ENCODE assay signal across 29 cellular contexts in the genomic region with DNA sequence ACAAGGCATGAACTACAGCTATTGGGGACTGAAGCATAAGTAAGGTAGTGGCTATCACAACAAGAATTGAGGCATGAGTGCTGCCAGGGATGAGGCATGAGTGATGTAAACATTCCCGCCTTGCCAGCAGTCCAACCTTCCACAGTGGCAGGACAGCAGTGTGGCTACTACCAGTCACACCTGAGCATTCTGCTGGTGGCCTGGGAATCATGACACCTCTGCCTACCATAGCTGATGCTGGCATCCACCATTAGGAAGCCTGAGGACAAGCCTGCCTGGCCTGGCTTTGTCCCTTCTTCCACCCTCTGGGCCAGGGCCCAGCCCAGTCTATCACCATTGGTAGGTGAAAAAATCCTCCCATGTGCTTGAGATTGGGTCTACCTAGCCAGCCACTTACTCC.
DNase-seq lines count a peak whose midpoint lies in the region; ATAC-seq, FAIRE-seq and TF ChIP-seq lines count a peak whose summit lies in the region.
"Had no signal": no experiment of that assay in that cellular context is flagged by ENCODE, and none has a peak within 500 bp of the region (broad histone marks: within the 10 kb centered on the region; RNA-seq: fewer than 3 reads in every experiment).

No MANE protein-coding gene starts in this region.

- H3K27ac Mint-ChIP-seq in H9 = no peak overlapping the region
- H3K27ac Mint-ChIP-seq in effector memory CD8-positive, alpha-beta T cell = no peak overlapping the region
- H3K27ac Mint-ChIP-seq: CD14-positive monocyte; CD4-positive, alpha-beta memory T cell; CD4-positive, CD25-positive, alpha-beta regulatory T cell had no signal

- H2AK5ac ChIP-seq in H9 (ENCODE audit: insufficient read length, low read length) = no peak overlapping the region

- no peak overlapping the region for H4K91ac ChIP-seq in H9 (ENCODE audit: insufficient read length, low read depth, low read length)

- H3K4ac ChIP-seq in H9 (ENCODE audit: low read depth, low read length) = no peak overlapping the region

- H3K36me3 ChIP-seq in bronchial epithelial cell (ENCODE audit: control insufficient read depth, insufficient read depth, low read length) = no peaks in the 10 kb centered on the region
- H3K36me3 ChIP-seq in kidney (ENCODE audit: control insufficient read depth in 1 of 2, insufficient read depth in 2 of 2, low read length in 2 of 2) = no peaks in the 10 kb centered on the region
- no peaks in the 10 kb centered on the region for H3K36me3 ChIP-seq in spleen
- H3K36me3 ChIP-seq in H7 (replicated peaks; ENCODE audit: control insufficient read depth, insufficient read depth, low read length) = no peaks in the 10 kb centered on the region
- H3K36me3 ChIP-seq: BE2C, BLaER1 had no signal

- H3K18ac ChIP-seq in H9 (ENCODE audit: insufficient read length, low read depth, low read length) = no peak overlapping the region

- peaks cover 39 to 43% of the 10 kb centered on the region in 2 experiments for H3K9me3 Mint-ChIP-seq in H9
- H3K9me3 Mint-ChIP-seq in effector memory CD8-positive, alpha-beta T cell = peaks cover 12% of the 10 kb centered on the region in 2 donors

- WGBS in H9 (ENCODE audit: extremely low coverage, insufficient read length, low lambda C conversion rate) = no CpG with 5 or more reads among the region's 1 CpG
- 75 to 95% (median 88%) methylated on average over 1 of the region's 1 CpG for WGBS in spleen, 5 donors

- peak overlapping the region; percentile 21 for H4K8ac ChIP-seq in H9 (replicated peaks; ENCODE audit: insufficient read length, low read depth, low read length)

- H2BK20ac ChIP-seq in H9 (ENCODE audit: low read depth, low read length, poor library complexity, severe bottlenecking) = no peak overlapping the region

- H3K36me3 Mint-ChIP-seq in H9 (ENCODE audit: insufficient read depth in 1 of 3, low read depth in 3 of 3) = peaks cover 21 to 44% (median 22%) of the 10 kb centered on the region in 3 experiments
- no peaks in the 10 kb centered on the region for H3K36me3 Mint-ChIP-seq in effector memory CD8-positive, alpha-beta T cell (ENCODE audit: insufficient read depth)
- H3K36me3 Mint-ChIP-seq: CD14-positive monocyte; CD4-positive, alpha-beta memory T cell; CD4-positive, CD25-positive, alpha-beta regulatory T cell; CD8-positive, alpha-beta memory T cell had no signal

- intact Hi-C loops in kidney (cut with DNase I) (no loop called here), spleen (cut with DNase I; ENCODE audit: low total_unique reads) (no loop called here)

- ATAC-seq in effector memory CD8-positive, alpha-beta T cell (replicated peaks) = no peak
- ATAC-seq in GM21825 (IDR thresholded peaks at IDR 0.05; ENCODE audit: unreplicated experiment) = no peak
- ATAC-seq: GM12878 had no signal

- TF ChIP-seq POLR2A in spleen (IDR thresholded peaks at IDR 0.05) = no peak

- H3K23ac ChIP-seq in H9 (ENCODE audit: insufficient read length, low read depth, low read length) = no peak overlapping the region

- no peak overlapping the region for H2AFZ ChIP-seq in H9 (ENCODE audit: low read length)

- H3K9ac ChIP-seq in H9 (ENCODE audit: extremely low read depth, insufficient read length, low read length) (no peak overlapping the region), kidney (ENCODE audit: low read length in 2 of 2) (no peak overlapping the region)
- H3K9ac ChIP-seq: BLaER1 had no signal

- no peak overlapping the region for H2BK120ac ChIP-seq in H9 (ENCODE audit: low read depth, low read length, poor library complexity, severe bottlenecking)

- H2BK5ac ChIP-seq in H9 (ENCODE audit: insufficient read length, low read length) = no peak overlapping the region

- no peaks in the 10 kb centered on the region for H3K79me2 ChIP-seq in H9 (ENCODE audit: insufficient read depth, low read length)

- H2BK12ac ChIP-seq in H9 (ENCODE audit: insufficient read length, low read depth, low read length) = no peak overlapping the region

- no peaks in the 10 kb centered on the region for H3K27me3 ChIP-seq in H9 (ENCODE audit: insufficient read depth, low read length)
- H3K27me3 ChIP-seq in bronchial epithelial cell (ENCODE audit: control insufficient read depth, insufficient read depth, low read length) = no peaks in the 10 kb centered on the region
- no peaks in the 10 kb centered on the region for H3K27me3 ChIP-seq in spleen (replicated peaks in 1 of 7)
- H3K27me3 ChIP-seq in H7 (ENCODE audit: control insufficient read depth, insufficient read depth, low read length) = no peaks in the 10 kb centered on the region
- H3K27me3 ChIP-seq: BE2C, BLaER1 had no signal

- FAIRE-seq in bronchial epithelial cell (lab: Jason Lieb, UNC) (peak; percentile 75), kidney (lab: Jason Lieb, UNC) (no peak)
- FAIRE-seq: A204.1, GM12878, GM12892, GM18507 had no signal

- H3K4me3 ChIP-seq in bronchial epithelial cell (ENCODE audit: low read depth, low read length) (no peak overlapping the region), kidney (ENCODE audit: low read length in 2 of 2) (no peak overlapping the region), spleen (no peak overlapping the region), H7 (ENCODE audit: insufficient read depth, low read depth, low read length) (no peak overlapping the region)
- H3K4me3 ChIP-seq: BLaER1, GM12878 had no signal

- H3K27ac ChIP-seq in H9 (ENCODE audit: insufficient read length, low read depth, low read length) (no peak overlapping the region), kidney (ENCODE audit: low read depth in 2 of 2, low read length in 2 of 2) (no peak overlapping the region), spleen (no peak overlapping the region)
- H3K27ac ChIP-seq: BLaER1 had no signal

- no peak overlapping the region for H3K14ac ChIP-seq in H9 (ENCODE audit: insufficient read depth, low read length)

- no peak overlapping the region for H3K4me2 ChIP-seq in H9 (ENCODE audit: insufficient read depth, insufficient read length, low read length)
- H3K4me2 ChIP-seq: BLaER1 had no signal

- H3K79me1 ChIP-seq in H9 (ENCODE audit: insufficient read depth, low read depth, low read length, poor library complexity, severe bottlenecking) = no peaks in the 10 kb centered on the region

- no peak overlapping the region for H4K5ac ChIP-seq in H9 (ENCODE audit: insufficient read length, low read depth, low read length)

- H3K9me3 ChIP-seq in H9 (ENCODE audit: control insufficient read depth, low read depth, low read length) = peaks cover 10% of the 10 kb centered on the region
- H3K9me3 ChIP-seq in kidney (ENCODE audit: control insufficient read depth in 1 of 2, low read length in 2 of 2) = peaks cover 3 to 19% of the 10 kb centered on the region in 2 donors
- H3K9me3 ChIP-seq in spleen = peaks cover 5 to 74% (median 58%) of the 10 kb centered on the region in 8 donors

- H2BK15ac ChIP-seq in H9 (ENCODE audit: low read depth, low read length) = no peak overlapping the region

- TF ChIP-seq CTCF in H9 (conservative IDR thresholded peaks at IDR 0.05) (no peak), bronchial epithelial cell (IDR thresholded peaks at IDR 0.05; ENCODE audit: insufficient read depth, low read length, severe bottlenecking) (no peak), kidney (IDR thresholded peaks at IDR 0.05; ENCODE audit: borderline replicate concordance, extremely low read depth, insufficient read depth) (no peak), spleen (IDR thresholded peaks at IDR 0.05 in 8 of 11, conservative IDR thresholded peaks at IDR 0.05 in 3 of 11) (no peak)

- H3K56ac ChIP-seq in H9 (ENCODE audit: insufficient read length, low read depth, low read length) = no peak overlapping the region

- H3K4me1 ChIP-seq in H9 (ENCODE audit: insufficient read depth, low read length) = no peaks in the 10 kb centered on the region
- H3K4me1 ChIP-seq in kidney (ENCODE audit: control insufficient read depth in 1 of 2, insufficient read depth in 1 of 2, low read depth in 1 of 2, low read length in 2 of 2) = no peaks in the 10 kb centered on the region
- no peaks in the 10 kb centered on the region for H3K4me1 ChIP-seq in spleen
- H3K4me1 ChIP-seq: BE2C, BLaER1 had no signal

- H3K4me1 Mint-ChIP-seq in H9 = no peaks in the 10 kb centered on the region
- H3K4me1 Mint-ChIP-seq in effector memory CD8-positive, alpha-beta T cell (ENCODE audit: low read depth in 2 of 2) = no peaks in the 10 kb centered on the region
- H3K4me1 Mint-ChIP-seq: CD14-positive monocyte; CD4-positive, alpha-beta memory T cell; CD4-positive, CD25-positive, alpha-beta regulatory T cell; CD8-positive, alpha-beta memory T cell had no signal

- DNase-seq in H9 (no peak), bronchial epithelial cell (ENCODE audit: low read depth) (no peak), kidney (peak; percentile 18), spleen (peak; percentile 46), HuH-7.5 (ENCODE audit: low spot score) (no peak), H7 (no peak)
- no peak for DNase-seq in effector memory CD8-positive, alpha-beta T cell
- DNase-seq: 8988T; ACHN; BE2C; C1 segment of cervical spinal cord; CD4-positive, alpha-beta memory T cell; CD4-positive, CD25-positive, alpha-beta regulatory T cell; CD8-positive, alpha-beta memory T cell; COR-L47; DMS 273 treated with DMSO at 0.1 percent for 48 hours; DMS153; DMS53; DMS79; DND-41; EL; GDM1 had no signal

- no peak overlapping the region for H3T11ph ChIP-seq in H9 (ENCODE audit: low read length)

- no peak overlapping the region for H3K4me3 Mint-ChIP-seq in H9
- no peak overlapping the region for H3K4me3 Mint-ChIP-seq in effector memory CD8-positive, alpha-beta T cell
- H3K4me3 Mint-ChIP-seq: CD14-positive monocyte; CD4-positive, alpha-beta memory T cell; CD4-positive, CD25-positive, alpha-beta regulatory T cell; CD8-positive, alpha-beta memory T cell had no signal

- H4K20me1 ChIP-seq in H9 (ENCODE audit: control insufficient read depth, insufficient read depth, insufficient read length) = no peaks in the 10 kb centered on the region
- H4K20me1 ChIP-seq: BLaER1 had no signal

- no peaks in the 10 kb centered on the region for H3K23me2 ChIP-seq in H9 (ENCODE audit: insufficient read length, low read depth, low read length, poor library complexity, severe bottlenecking)

- 0 out of 2 replicates have a peak, but pooled peaks cover 1% of the 10 kb centered on the region for H3K27me3 Mint-ChIP-seq in H9 (ENCODE audit: low read depth)
- no peaks in the 10 kb centered on the region for H3K27me3 Mint-ChIP-seq in effector memory CD8-positive, alpha-beta T cell
- H3K27me3 Mint-ChIP-seq: CD4-positive, alpha-beta memory T cell; CD4-positive, CD25-positive, alpha-beta regulatory T cell; CD8-positive, alpha-beta memory T cell had no signal

Comparison
In these comparisons a context has a peak if more than half of its experiments do, and no peak if none do; other contexts are left out.
1. DNase-seq: peak in kidney (single experiment) and spleen (single experiment); none in H9 (single experiment), bronchial epithelial cell (single experiment), effector memory CD8-positive, alpha-beta T cell (0 of 3), HuH-7.5 (single experiment) and H7 (single experiment).